1 cellular context compared by ENCODE assay signal in the genomic region with DNA sequence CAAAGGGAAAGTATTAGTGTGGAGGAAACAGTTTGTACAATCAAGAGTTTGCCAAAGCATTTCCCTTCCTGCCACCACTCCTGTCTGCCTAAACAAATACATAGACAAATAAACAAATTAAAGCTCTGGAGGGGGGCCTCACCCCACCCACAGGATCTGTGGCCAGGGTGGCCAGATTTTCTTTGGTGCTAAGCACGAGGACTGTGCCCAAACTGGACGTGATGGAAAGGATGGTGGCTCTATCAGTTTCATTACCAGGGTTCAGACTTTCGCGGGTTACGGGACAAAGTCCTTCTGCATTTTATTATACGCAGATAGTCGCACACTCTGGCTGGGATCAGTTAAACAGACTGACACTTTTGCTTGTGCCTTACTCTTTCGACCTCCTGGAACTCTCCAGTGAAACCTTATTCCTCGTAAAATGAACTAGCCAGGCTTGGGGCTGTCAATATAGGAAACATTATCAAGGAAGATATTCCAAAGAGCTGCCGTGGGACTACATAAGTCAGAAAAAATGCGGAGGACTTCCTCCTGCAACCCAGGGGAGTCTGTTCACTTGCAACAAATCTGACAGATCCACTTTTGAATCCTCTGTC.
TF ChIP-seq lines count a peak whose summit lies in the region.

No MANE protein-coding gene starts in this region.

TF ChIP-seq in HEK293, 187 proteins besides CTCF, POLR2A, EP300 and RAD21 (continued from another document):
- TF ChIP-seq ZNF600 (tag by site-specific recombination; IDR thresholded peaks at IDR 0.05) (0 out of 2 replicates have a peak, but pooled peaks have one; percentile 32), ZNF529 (tag by site-specific recombination; IDR thresholded peaks at IDR 0.05; ENCODE audit: insufficient replicate concordance) (no peak), ZNF843 (tag by site-specific recombination; IDR thresholded peaks at IDR 0.05) (0 out of 2 replicates have a peak, but pooled peaks have one; percentile 35), OVOL3 (tag by site-specific recombination; IDR thresholded peaks at IDR 0.05) (no peak), ZNF248 (tag by site-specific recombination; IDR thresholded peaks at IDR 0.05) (no peak), YY1 (tag by site-specific recombination; IDR thresholded peaks at IDR 0.05) (no peak), ZSCAN16 (tag by site-specific recombination; IDR thresholded peaks at IDR 0.05) (no peak), GLIS1 (tag by site-specific recombination; IDR thresholded peaks at IDR 0.05) (peak; percentile 88), ZNF626 (tag by site-specific recombination; IDR thresholded peaks at IDR 0.05) (no peak), ZNF658 (tag by site-specific recombination; IDR thresholded peaks at IDR 0.05) (no peak), SALL2 (tag by site-specific recombination; IDR thresholded peaks at IDR 0.05; ENCODE audit: borderline replicate concordance) (no peak), TRIM28 (IDR thresholded peaks at IDR 0.05; ENCODE audit: borderline replicate concordance, low read length) (no peak; the same call in 1 of the 2 replicates), ZBTB21 (tag by site-specific recombination; IDR thresholded peaks at IDR 0.05) (no peak), WT1 (tag by site-specific recombination; IDR thresholded peaks at IDR 0.05) (no peak), ZNF785 (tag by site-specific recombination; IDR thresholded peaks at IDR 0.05) (no peak), ZNF341 (tag by site-specific recombination; IDR thresholded peaks at IDR 0.05; ENCODE audit: low read depth) (no peak), KLF17 (tag by site-specific recombination; IDR thresholded peaks at IDR 0.05) (no peak), EGR2 (tag by site-specific recombination; IDR thresholded peaks at IDR 0.05; ENCODE audit: low read depth) (no peak), ZBTB17 (tag by site-specific recombination; IDR thresholded peaks at IDR 0.05) (peak; percentile 79), PBX3 (CRISPR knock-in tag; IDR thresholded peaks at IDR 0.05) (no peak), ZSCAN18 (tag by site-specific recombination; IDR thresholded peaks at IDR 0.05) (no peak), YY2 (tag by site-specific recombination; IDR thresholded peaks at IDR 0.05) (no peak)
- TF ChIP-seq, protein P1, sequence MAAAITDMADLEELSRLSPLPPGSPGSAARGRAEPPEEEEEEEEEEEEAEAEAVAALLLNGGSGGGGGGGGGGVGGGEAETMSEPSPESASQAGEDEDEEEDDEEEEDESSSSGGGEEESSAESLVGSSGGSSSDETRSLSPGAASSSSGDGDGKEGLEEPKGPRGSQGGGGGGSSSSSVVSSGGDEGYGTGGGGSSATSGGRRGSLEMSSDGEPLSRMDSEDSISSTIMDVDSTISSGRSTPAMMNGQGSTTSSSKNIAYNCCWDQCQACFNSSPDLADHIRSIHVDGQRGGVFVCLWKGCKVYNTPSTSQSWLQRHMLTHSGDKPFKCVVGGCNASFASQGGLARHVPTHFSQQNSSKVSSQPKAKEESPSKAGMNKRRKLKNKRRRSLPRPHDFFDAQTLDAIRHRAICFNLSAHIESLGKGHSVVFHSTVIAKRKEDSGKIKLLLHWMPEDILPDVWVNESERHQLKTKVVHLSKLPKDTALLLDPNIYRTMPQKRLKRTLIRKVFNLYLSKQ (tag by site-specific recombination; IDR thresholded peaks at IDR 0.05; ENCODE audit: borderline replicate concordance), result no peak
